20 cellular contexts compared by ENCODE assay signal in genomic region chr19:29521291-29522075, GRCh38. TPM values are rescaled to one million over a fixed set of nuclear protein-coding genes. Genes with fewer than 3 reads are reported as not detected.
DNase-seq lines count a peak whose midpoint lies in the region; ATAC-seq and TF ChIP-seq lines count a peak whose summit lies in the region.
"Had no signal": no experiment of that assay in that cellular context is flagged by ENCODE, and none has a peak within 500 bp of the region (broad histone marks: within the 10 kb centered on the region; RNA-seq: fewer than 3 reads in every experiment).

No MANE protein-coding gene starts in this region.

- peaks cover 2% of the 10 kb centered on the region for H3K4me1 Mint-ChIP-seq in glutamatergic neuron (ENCODE audit: low read depth, unreplicated experiment)
- H3K4me1 Mint-ChIP-seq: CD14-positive monocyte had no signal

- H3K27me3 Mint-ChIP-seq in glutamatergic neuron (ENCODE audit: unreplicated experiment) = peaks cover 9% of the 10 kb centered on the region

- H3K36me3 Mint-ChIP-seq in glutamatergic neuron (ENCODE audit: unreplicated experiment) = peaks cover 8% of the 10 kb centered on the region
- H3K36me3 Mint-ChIP-seq: CD14-positive monocyte; CD4-positive, alpha-beta memory T cell had no signal

- H3K4me1 ChIP-seq in heart right ventricle = peaks cover 0 to 18% (median 13%) of the 10 kb centered on the region in 9 donors
- no peaks in the 10 kb centered on the region for H3K4me1 ChIP-seq in mucosa of descending colon (ENCODE audit: low read depth)
- H3K4me1 ChIP-seq in spleen = peaks cover 5 to 21% (median 16%) of the 10 kb centered on the region in 6 donors
- H3K4me1 ChIP-seq: A549 had no signal

- 62 to 72% methylated on average over 9 of the region's 9 CpGs for WGBS in heart right ventricle, 2 donors
- WGBS in spleen, 5 donors = 48 to 71% (median 69%) methylated on average over 9 of the region's 9 CpGs

- TF ChIP-seq POLR2A in spleen (IDR thresholded peaks at IDR 0.05) = no peak

- ATAC-seq in Right ventricle myocardium superior (ENCODE audit: poor library complexity) = no peak
- ATAC-seq in heart right ventricle = no peak
- no peak for ATAC-seq in mucosa of descending colon
- ATAC-seq in GM18502 (IDR thresholded peaks at IDR 0.05; ENCODE audit: poor library complexity, unreplicated experiment) = no peak
- ATAC-seq: A549, HCT116 had no signal

- DNase-seq in Right ventricle myocardium superior (peak; percentile 20), heart right ventricle (no peak), glutamatergic neuron (peak; percentile 3), mucosa of descending colon (peak in 2 of 3 donors; percentile 1 to 22), spleen (peak; percentile 39), midbrain (lab: John Stamatoyannopoulos, UW) (no peak)
- DNase-seq in effector CD4-positive, alpha-beta T cell = no peak
- DNase-seq: CD4-positive, alpha-beta memory T cell; DMS153; DMS79; GDM1; GOT3; H7 had no signal

- H3K27me3 ChIP-seq in heart right ventricle (peaks cover 15 to 90% (median 60%) of the 10 kb centered on the region in 7 donors), spleen (replicated peaks in 1 of 7) (peaks cover 4 to 89% (median 28%) of the 10 kb centered on the region in 7 donors)

- no peak for TF ChIP-seq CTCF in heart right ventricle (IDR thresholded peaks at IDR 0.05)
- TF ChIP-seq CTCF in glutamatergic neuron (IDR thresholded peaks at IDR 0.05; ENCODE audit: partially characterized antibody, unreplicated experiment) = no peak
- no peak for TF ChIP-seq CTCF in mucosa of descending colon (IDR thresholded peaks at IDR 0.05)
- no peak for TF ChIP-seq CTCF in spleen (IDR thresholded peaks at IDR 0.05 in 8 of 11, conservative IDR thresholded peaks at IDR 0.05 in 3 of 11)

- intact Hi-C loops in Right ventricle myocardium superior (cut with DNase I) = no loop called here
- intact Hi-C loops in heart right ventricle (cut with DNase I) = loop anchor here in 2 of 10 donors (10.0 kb wide), 2 partner anchors 237 to 787 kb away; no protein-coding TSS in a partner anchor
- intact Hi-C loops in mucosa of descending colon (cut with DNase I, micrococcal nuclease) = no loop called here
- intact Hi-C loops in spleen (cut with DNase I; ENCODE audit: low total_unique reads) = no loop called here

- H3K9me3 ChIP-seq in heart right ventricle (no peaks in the 10 kb centered on the region), mucosa of descending colon (no peaks in the 10 kb centered on the region), spleen (no peaks in the 10 kb centered on the region)
- H3K9me3 ChIP-seq: A549, BLaER1 had no signal

- H3K4me3 ChIP-seq in heart right ventricle = no peak overlapping the region
- H3K4me3 ChIP-seq in mucosa of descending colon = no peak overlapping the region
- H3K4me3 ChIP-seq in spleen = no peak overlapping the region
- H3K4me3 ChIP-seq: A549, BLaER1 had no signal

- peaks cover 14% of the 10 kb centered on the region for H3K9me3 Mint-ChIP-seq in glutamatergic neuron (ENCODE audit: unreplicated experiment)

- H3K27ac ChIP-seq in heart right ventricle = no peak overlapping the region
- H3K27ac ChIP-seq in spleen = no peak overlapping the region
- H3K27ac ChIP-seq: 22Rv1, A549, BLaER1 had no signal

- H3K36me3 ChIP-seq in heart right ventricle (no peaks in the 10 kb centered on the region), mucosa of descending colon (ENCODE audit: low read depth) (no peaks in the 10 kb centered on the region), spleen (no peaks in the 10 kb centered on the region)
- H3K36me3 ChIP-seq: BLaER1 had no signal

- no peak overlapping the region for H3K4me3 Mint-ChIP-seq in glutamatergic neuron (ENCODE audit: unreplicated experiment)
- H3K4me3 Mint-ChIP-seq: CD4-positive, alpha-beta memory T cell had no signal

- H3K27ac Mint-ChIP-seq in glutamatergic neuron (ENCODE audit: unreplicated experiment) = no peak overlapping the region
- H3K27ac Mint-ChIP-seq: CD14-positive monocyte; CD4-positive, alpha-beta memory T cell had no signal

RNA-seq across cellular contexts. Expression of gene VSTM2B, which starts 4.3 kb away (rescaled TPM):
- total RNA-seq in Right ventricle myocardium superior (not detected), heart right ventricle (not detected), glutamatergic neuron (ENCODE audit: unreplicated experiment) (16.6 TPM), mucosa of descending colon (under 1 TPM in 1 of 3 donors, not detected in 2; 0.32 TPM), spleen (not detected)
- polyA plus RNA-seq in heart right ventricle (not detected), spleen (not detected)
- total RNA-seq: CD4-positive, alpha-beta memory T cell; Daoy had no signal
- polyA plus RNA-seq: A549; CD14-positive monocyte; CD4-positive, alpha-beta memory T cell had no signal

Comparison
In these comparisons a context has a peak if more than half of its experiments do, and no peak if none do; other contexts are left out.
1. DNase-seq: peak in Right ventricle myocardium superior (single experiment), glutamatergic neuron (single experiment), mucosa of descending colon (2 of 3) and spleen (single experiment); none in heart right ventricle (0 of 2), effector CD4-positive, alpha-beta T cell (single experiment) and midbrain (single experiment).
2. RNA of gene VSTM2B, which starts 4.3 kb away (total RNA-seq): 16.6 TPM in glutamatergic neuron (single experiment); not detected in Right ventricle myocardium superior (single experiment), not detected in heart right ventricle, 0.32 TPM in mucosa of descending colon and not detected in spleen; every median in the first group is over 10 times any median in the second.